ENCODE assay signal across 10 cellular contexts in the genomic region with DNA sequence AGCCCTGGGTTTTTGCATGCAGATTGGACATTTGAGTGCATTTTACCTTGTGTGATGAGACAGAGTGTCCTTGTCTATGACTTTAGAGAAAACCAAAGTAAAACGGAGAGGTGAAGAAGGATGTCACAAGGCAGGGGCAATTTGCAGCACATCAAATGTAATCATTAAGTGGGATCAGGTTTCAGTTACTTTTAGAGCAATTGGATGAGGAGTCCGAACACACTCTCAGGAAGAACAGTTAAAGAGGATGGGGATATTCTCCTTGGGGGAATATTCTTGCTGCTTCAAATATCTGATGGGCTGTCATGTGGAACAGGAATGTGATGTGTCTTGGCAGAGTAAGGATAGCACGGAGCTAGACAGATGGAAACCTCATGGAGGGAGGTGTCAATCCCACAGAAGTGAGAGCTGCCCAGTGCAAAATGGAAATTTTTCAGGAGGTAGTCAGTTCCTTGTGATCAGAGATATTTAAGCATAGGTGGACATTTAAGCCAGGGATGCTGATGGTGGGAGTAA. TPM values are rescaled to one million over a fixed set of nuclear protein-coding genes. Genes with fewer than 3 reads are reported as not detected.
DNase-seq lines count a peak whose midpoint lies in the region; ATAC-seq, FAIRE-seq and TF ChIP-seq lines count a peak whose summit lies in the region.
"Had no signal": no experiment of that assay in that cellular context is flagged by ENCODE, and none has a peak within 500 bp of the region (broad histone marks: within the 10 kb centered on the region; RNA-seq: fewer than 3 reads in every experiment).

No MANE protein-coding gene starts in this region.

- H3K4me3 ChIP-seq in H1 (ENCODE audit: extremely low read depth in 1 of 4, insufficient read depth in 2 of 4, low read depth in 3 of 4, low read length in 4 of 4) (peak overlapping the region in 3 of 4 experiments; percentile 62 to 69 (median 67); a peak in 6 of 8 replicates), pancreas (peak overlapping the region; percentile 30 to 58 (median 40))
- H3K4me3 ChIP-seq: A549 had no signal

- H2AFZ ChIP-seq in H1 (ENCODE audit: low read length) = peak overlapping the region; percentile 88

- no peak overlapping the region for H2BK120ac ChIP-seq in H1 (replicated peaks; ENCODE audit: low read depth, low read length)

- peak overlapping the region in 1 of 4 experiments; percentile 67; a peak in 1 of 7 replicates for H3K9ac ChIP-seq in H1 (replicated peaks in 1 of 4; ENCODE audit: extremely low read depth in 1 of 4, low read depth in 3 of 4, low read length in 3 of 4)

- H2AK5ac ChIP-seq in H1 (ENCODE audit: low read depth, low read length) = no peak overlapping the region

- no peak overlapping the region for H2BK5ac ChIP-seq in H1 (ENCODE audit: low read depth, low read length)

- peak; percentile 14 for DNase-seq in NCI-H146 treated with DMSO at 0.1 percent for 48 hours (lab: John Stamatoyannopoulos, UW; ENCODE audit: unreplicated experiment)
- DNase-seq in NCI-H146 (lab: John Stamatoyannopoulos, UW) = no peak
- peak; percentile 60 for DNase-seq in NCI-H69 (lab: John Stamatoyannopoulos, UW)
- no peak for DNase-seq in H1 (ENCODE audit: low read depth in 1 of 2, low spot score in 2 of 2)
- no peak for DNase-seq in pancreas
- no peak for DNase-seq in DMS53 treated with DMSO at 0.1 percent for 48 hours (lab: John Stamatoyannopoulos, UW; ENCODE audit: unreplicated experiment)
- DNase-seq in stimulated activated CD4-positive, alpha-beta T cell treated with anti-CD3 and anti-CD28 coated beads, Interleukin-12 subunit alpha, Interleukin-12 subunit beta, amount 100 ng/mL, for 4 hours = no peak
- DNase-seq: NCI-H2081 treated with DMSO at 0.1 percent for 48 hours had no signal

- TF ChIP-seq CTCF in H1 (IDR thresholded peaks at IDR 0.05; ENCODE audit: control extremely low read depth in 1 of 3, insufficient read depth in 1 of 3, low read depth in 1 of 3, low read length in 3 of 3) (no peak), pancreas (IDR thresholded peaks at IDR 0.05) (no peak)

- no peak overlapping the region; the same call in 1 of the 2 replicates for H2BK15ac ChIP-seq in H1 (ENCODE audit: low read length)

- no peak for TF ChIP-seq RAD21 in H1 (IDR thresholded peaks at IDR 0.05 in 1 of 2, conservative IDR thresholded peaks at IDR 0.05 in 1 of 2; ENCODE audit: low read depth in 2 of 2, low read length in 2 of 2)

- no peaks in the 10 kb centered on the region for H3K79me1 ChIP-seq in H1 (ENCODE audit: low read depth, low read length)

- H4K20me1 ChIP-seq in H1 (replicated peaks in 1 of 2; ENCODE audit: control insufficient read depth in 1 of 2, insufficient read depth in 2 of 2, low read length in 2 of 2) = no peaks in the 10 kb centered on the region

- H3K36me3 ChIP-seq in H1 (ENCODE audit: control insufficient read depth in 2 of 4, insufficient read depth in 4 of 4, low read length in 3 of 4) (peaks cover 0 to 5% (median 1%) of the 10 kb centered on the region in 4 experiments; a peak in 2 of 8 replicates), pancreas (no peaks in the 10 kb centered on the region)

- peak overlapping the region; percentile 73 to 78 for H3K4me2 ChIP-seq in H1 (ENCODE audit: insufficient read depth in 1 of 2, low read depth in 2 of 2, low read length in 2 of 2)
- H3K4me2 ChIP-seq: A549 had no signal

- CTCF ChIA-PET in H1 (lab: Charles Lee; ENCODE audit: partially characterized antibody) = interaction anchor here (0.6 to 1.6 kb wide), 2 partner anchors 39 to 1291 kb away, joined by 3 to 7 read pairs; no protein-coding TSS in a partner anchor

- H3K4me1 ChIP-seq in H1 (replicated peaks in 1 of 4; ENCODE audit: control insufficient read depth in 3 of 4, insufficient read depth in 4 of 4, low read length in 3 of 4) = peaks cover 0 to 13% (median 2%) of the 10 kb centered on the region in 4 experiments; a peak in 4 of 7 replicates
- peaks cover 0 to 10% (median 0%) of the 10 kb centered on the region in 3 donors for H3K4me1 ChIP-seq in pancreas

- ATAC-seq in pancreas (no peak), HG03354 (IDR thresholded peaks at IDR 0.05; ENCODE audit: poor library complexity, severe bottlenecking, unreplicated experiment) (no peak)

- H3K9me3 ChIP-seq in H1 (ENCODE audit: insufficient read depth in 2 of 2, low read depth in 1 of 2, low read length in 1 of 2) (no peaks in the 10 kb centered on the region), pancreas (no peaks in the 10 kb centered on the region)
- H3K9me3 ChIP-seq: A549 had no signal

- no peak overlapping the region for H3K27ac ChIP-seq in H1 (ENCODE audit: low read depth, low read length)
- peak overlapping the region in 3 of 4 donors; percentile 50 to 74 (median 58) for H3K27ac ChIP-seq in pancreas
- H3K27ac ChIP-seq: A549 had no signal

- no peak for TF ChIP-seq POLR2A in H1 (IDR thresholded peaks at IDR 0.05; ENCODE audit: control extremely low read depth in 1 of 2, low read depth in 2 of 2, low read length in 2 of 2)

- POLR2A ChIA-PET in H1 (lab: Charles Lee; ENCODE audit: partially characterized antibody) = interaction anchor here (0.9 to 2.1 kb wide), 3 partner anchors 15 to 45 kb away, joined by 4 to 10 read pairs (median 4); no protein-coding TSS in a partner anchor

- no peak overlapping the region for H3K56ac ChIP-seq in H1 (replicated peaks; ENCODE audit: insufficient read length, low read depth, low read length)

- H3K4ac ChIP-seq in H1 (replicated peaks; ENCODE audit: insufficient read length, low read depth, low read length) = no peak overlapping the region

- H3K23me2 ChIP-seq in H1 (ENCODE audit: low read depth, low read length) = no peaks in the 10 kb centered on the region

- H3K27me3 ChIP-seq in H1 (replicated peaks in 1 of 4; ENCODE audit: control insufficient read depth in 3 of 4, extremely low read depth in 1 of 4, insufficient read depth in 3 of 4, low read length in 3 of 4) = no peaks in the 10 kb centered on the region
- no peaks in the 10 kb centered on the region for H3K27me3 ChIP-seq in pancreas

- H3K14ac ChIP-seq in H1 (ENCODE audit: insufficient read length) = no peak overlapping the region

- H4K8ac ChIP-seq in H1 (ENCODE audit: extremely low read depth, insufficient read depth, low read length) = no peak overlapping the region

- H2BK12ac ChIP-seq in H1 (ENCODE audit: low read depth, low read length) = 0 out of 2 replicates have a peak overlapping the region, but pooled peaks have one; percentile 52

- H3K79me2 ChIP-seq in H1 (ENCODE audit: control insufficient read depth in 1 of 2, insufficient read depth in 2 of 2, low read length in 2 of 2) = no peaks in the 10 kb centered on the region

- H3K23ac ChIP-seq in H1 (ENCODE audit: insufficient read length) = no peak overlapping the region

- no peak overlapping the region for H4K5ac ChIP-seq in H1 (ENCODE audit: insufficient read length, low read depth, low read length)

- H2BK20ac ChIP-seq in H1 (ENCODE audit: low read length) = no peak overlapping the region

- no peak overlapping the region for H4K91ac ChIP-seq in H1 (replicated peaks; ENCODE audit: insufficient read length, low read length)

- TF ChIP-seq EP300 in H1 (IDR thresholded peaks at IDR 0.05; ENCODE audit: borderline replicate concordance in 1 of 2, low read depth in 2 of 2, low read length in 2 of 2) = no peak

- 78% methylated on average over 3 of the region's 3 CpGs; no CpG with 5 or more reads in 1 of the 2 experiments for WGBS in H1 (ENCODE audit: extremely low coverage in 1 of 2, insufficient coverage in 1 of 2, insufficient read length in 1 of 2, insufficient replicate concordance in 2 of 2, low coverage in 1 of 2, low lambda C conversion rate in 2 of 2, missing lambda C conversion rate in 1 of 2), 2 experiments
- WGBS in pancreas, 2 donors = 20 to 24% methylated on average over 3 of the region's 3 CpGs

- intact Hi-C loops in pancreas (cut with DNase I) = no loop called here

- FAIRE-seq in H1 (lab: Jason Lieb, UNC) (no peak), pancreas (lab: Jason Lieb, UNC) (no peak)
- FAIRE-seq: A549 had no signal

- H3K18ac ChIP-seq in H1 (ENCODE audit: extremely low read depth, low read length) = no peak overlapping the region

TF ChIP-seq in H1, 55 proteins besides CTCF, POLR2A, EP300 and RAD21 (continues in another document):
- no peak for TF ChIP-seq SP4 (IDR thresholded peaks at IDR 0.05; ENCODE audit: low read length)
- no peak for TF ChIP-seq CBX5 (IDR thresholded peaks at IDR 0.05; ENCODE audit: low read depth, low read length)
- TF ChIP-seq PHF8 (conservative IDR thresholded peaks at IDR 0.05; ENCODE audit: low read depth, low read length) = no peak
- TF ChIP-seq JUND (IDR thresholded peaks at IDR 0.05; ENCODE audit: low read length) = no peak

RNA-seq across cellular contexts. Expression of a gene that starts 0.8 kb away (rescaled TPM):
- total RNA-seq in H1 (2021; fragmentation: NEBNext Ultra II Directional; extraction: Animal tissue kit (Norgen Biotek cat#: 25700)) = 9.8 TPM in 2 replicates
- polyA plus RNA-seq in H1 (2011; rRNA removed) (9.8 and 11.0 TPM in 2 replicates), pancreas (1 to 10 TPM; 1.5 to 1.8 TPM)
- 11.4 TPM for polyA plus RNA-seq in H1 (2011; cell fraction: cytosol; rRNA removed)
- 4.9 TPM for polyA plus RNA-seq in H1 (2011; cell fraction: nucleus; rRNA removed)
- polyA plus RNA-seq in H1 (2012, experiment 1 of 2) = 2.4 to 5.7 TPM (median 4.6 TPM) in 4 replicates
- 4.7 TPM for polyA plus RNA-seq in H1 (2012, experiment 2 of 2)
- 4.8 TPM for polyA plus RNA-seq in H1 (2013, experiment 1 of 2)
- 5.5 TPM for polyA plus RNA-seq in H1 (2013, experiment 2 of 2)
- polyA minus RNA-seq in H1 (2011; rRNA and poly(A)+ RNA removed) = 32.3 and 35.9 TPM in 2 replicates
- polyA minus RNA-seq in H1 (2011; cell fraction: cytosol; rRNA and poly(A)+ RNA removed) = 10.0 TPM
- 9.0 TPM for polyA minus RNA-seq in H1 (2011; cell fraction: nucleus; rRNA and poly(A)+ RNA removed)
- total RNA-seq in pancreas = 10 to 100 TPM in 1 of 6 donors, 1 to 10 TPM in 5; 4.6 to 10.7 (median 6.8) TPM
- polyA plus RNA-seq: A549 had no signal

RNA-seq across cellular contexts. Expression of a gene that starts 6.3 kb away (rescaled TPM):
- 47.3 and 58.2 TPM in 2 replicates for total RNA-seq in H1 (2021; fragmentation: NEBNext Ultra II Directional; extraction: Animal tissue kit (Norgen Biotek cat#: 25700))
- polyA plus RNA-seq in H1 (2011; rRNA removed) (71.0 and 74.1 TPM in 2 replicates), pancreas (10 to 100 TPM; 17.3 to 28.0 TPM)
- 81.6 TPM for polyA plus RNA-seq in H1 (2011; cell fraction: cytosol; rRNA removed)
- polyA plus RNA-seq in H1 (2011; cell fraction: nucleus; rRNA removed) = 91.2 TPM
- polyA plus RNA-seq in H1 (2012, experiment 1 of 2) = 35.5 to 45.0 TPM (median 40.6 TPM) in 4 replicates
- polyA plus RNA-seq in H1 (2012, experiment 2 of 2) = 6.0 TPM
- polyA plus RNA-seq in H1 (2013, experiment 1 of 2) = 54.0 TPM
- polyA plus RNA-seq in H1 (2013, experiment 2 of 2) = 57.0 TPM
- 113 and 115 TPM in 2 replicates for polyA minus RNA-seq in H1 (2011; rRNA and poly(A)+ RNA removed)
- polyA minus RNA-seq in H1 (2011; cell fraction: cytosol; rRNA and poly(A)+ RNA removed) = 31.4 TPM
- polyA minus RNA-seq in H1 (2011; cell fraction: nucleus; rRNA and poly(A)+ RNA removed) = 93.1 TPM
- total RNA-seq in pancreas = 10 to 100 TPM; 22.8 to 30.3 (median 24.0) TPM

Comparison
In these comparisons a context has a peak if more than half of its experiments do, and no peak if none do; other contexts are left out.
1. DNase-seq: peak in NCI-H146 treated with DMSO at 0.1 percent for 48 hours (single experiment) and NCI-H69 (single experiment); none in NCI-H146 (single experiment), H1 (0 of 2), pancreas (0 of 6), DMS53 treated with DMSO at 0.1 percent for 48 hours (single experiment) and stimulated activated CD4-positive, alpha-beta T cell treated with anti-CD3 and anti-CD28 coated beads, Interleukin-12 subunit alpha, Interleukin-12 subunit beta, amount 100 ng/mL, for 4 hours (single experiment).